In the genomic region with DNA sequence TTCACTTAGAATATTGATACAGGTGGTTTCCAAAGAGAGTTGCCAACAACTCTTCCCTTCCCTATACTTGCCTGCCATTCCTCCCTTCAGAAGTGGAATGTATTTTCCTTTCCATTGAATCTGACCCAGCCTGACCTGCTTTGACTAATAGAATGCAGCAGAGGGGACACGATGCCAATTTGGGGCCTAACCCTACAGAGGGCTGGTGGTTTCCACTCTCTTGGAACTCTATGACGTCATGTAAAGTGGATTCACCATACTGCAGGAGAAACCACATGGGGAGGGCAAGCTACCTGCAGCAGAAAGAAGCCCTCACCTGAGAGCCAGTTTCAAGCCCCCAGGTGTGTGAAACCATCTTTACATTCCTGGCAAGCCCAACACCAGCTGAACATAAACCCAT, we compare ENCODE assay signal across 19 cellular contexts.
A peak's percentile ranks its signal among the peaks of the same experiment; 100 is the strongest.
DNase-seq lines count a peak whose midpoint lies in the region; ATAC-seq, FAIRE-seq and TF ChIP-seq lines count a peak whose summit lies in the region.
"Had no signal": no experiment of that assay in that cellular context is flagged by ENCODE, and none has a peak within 500 bp of the region (broad histone marks: within the 10 kb centered on the region; RNA-seq: fewer than 3 reads in every experiment).

No MANE protein-coding gene starts in this region.

- no peak overlapping the region for H3K4me3 ChIP-seq in Karpas-422 (ENCODE audit: low read length)
- H3K4me3 ChIP-seq in MM.1S (ENCODE audit: low read length) = no peak overlapping the region
- no peak overlapping the region for H3K4me3 ChIP-seq in K562
- no peak overlapping the region for H3K4me3 ChIP-seq in stomach
- H3K4me3 ChIP-seq: BLaER1, GM12878, GM23338 had no signal

- TF ChIP-seq CTCF in MM.1S (IDR thresholded peaks at IDR 0.05; ENCODE audit: low read length) = no peak
- no peak for TF ChIP-seq CTCF in K562 (IDR thresholded peaks at IDR 0.05 in 2 of 3, conservative IDR thresholded peaks at IDR 0.05 in 1 of 3; ENCODE audit: insufficient read depth in 2 of 3, low read depth in 1 of 3, low read length in 3 of 3)
- no peak for TF ChIP-seq CTCF in stomach (IDR thresholded peaks at IDR 0.05)

- no peak overlapping the region for H3K4me2 ChIP-seq in Karpas-422 (ENCODE audit: low read depth, low read length, poor library complexity, severe bottlenecking)
- H3K4me2 ChIP-seq in MM.1S (ENCODE audit: low read depth, low read length) = no peak overlapping the region
- no peak overlapping the region for H3K4me2 ChIP-seq in K562 (ENCODE audit: insufficient read depth, low read length)
- H3K4me2 ChIP-seq: BLaER1, GM23338 had no signal

- FAIRE-seq in K562 (lab: Jason Lieb, UNC) = no peak
- FAIRE-seq: G401.6, GM12878 had no signal

- in situ Hi-C loops in K562 (cut with MboI) = no loop called here

- no peak overlapping the region for H3K27ac ChIP-seq in Karpas-422 (ENCODE audit: low read length)
- H3K27ac ChIP-seq in MM.1S (ENCODE audit: low read length) = peak overlapping the region; percentile 24; the same call in 1 of the 2 replicates
- no peak overlapping the region for H3K27ac ChIP-seq in K562 (ENCODE audit: extremely low read depth, low read depth, low read length)
- no peak overlapping the region for H3K27ac ChIP-seq in stomach
- H3K27ac ChIP-seq: BLaER1, C4-2B had no signal

- no peaks in the 10 kb centered on the region for H3K27me3 ChIP-seq in Karpas-422 (ENCODE audit: low read length)
- H3K27me3 ChIP-seq in MM.1S (replicated peaks; ENCODE audit: insufficient read depth, low read length) = no peaks in the 10 kb centered on the region
- H3K27me3 ChIP-seq in K562 (ENCODE audit: control insufficient read depth in 2 of 2, insufficient read depth in 2 of 2, low read length in 2 of 2) = no peaks in the 10 kb centered on the region
- no peaks in the 10 kb centered on the region for H3K27me3 ChIP-seq in stomach
- H3K27me3 ChIP-seq: BLaER1 had no signal

- TF ChIP-seq RAD21 in K562 (CRISPR knock-in tag; conservative IDR thresholded peaks at IDR 0.05 in 1 of 2, IDR thresholded peaks at IDR 0.05 in 1 of 2) = no peak

- no peak for DNase-seq in Karpas-422
- peak; percentile 50 for DNase-seq in MM.1S
- DNase-seq in K562 (ENCODE audit: extremely low read depth in 1 of 4, low spot score in 3 of 4) = no peak
- DNase-seq in stomach = peak; percentile 34
- no peak for DNase-seq in NCI-H526 treated with DMSO at 0.1 percent for 48 hours (lab: John Stamatoyannopoulos, UW)
- no peak for DNase-seq in ureter (ENCODE audit: low spot score)
- DNase-seq in NCI-H2029 treated with DMSO at 0.1 percent for 48 hours (lab: John Stamatoyannopoulos, UW) = no peak
- DNase-seq: Caco-2; CD4-positive, CD25-positive, alpha-beta regulatory T cell; CD8-positive, alpha-beta T cell; DMS153; DND-41; H9 had no signal

- H4K20me1 ChIP-seq in Karpas-422 (ENCODE audit: insufficient read depth, low read depth, low read length) = no peaks in the 10 kb centered on the region
- no peaks in the 10 kb centered on the region for H4K20me1 ChIP-seq in MM.1S (ENCODE audit: insufficient read depth, low read length)
- H4K20me1 ChIP-seq in K562 (replicated peaks; ENCODE audit: control insufficient read depth, insufficient read depth, low read length) = no peaks in the 10 kb centered on the region
- H4K20me1 ChIP-seq: BLaER1 had no signal

- WGBS in K562 (ENCODE audit: insufficient coverage, low coverage, missing lambda C conversion rate) = 14% methylated on average over 2 of the region's 2 CpGs
- WGBS in stomach, 5 donors = 48 to 68% (median 59%) methylated on average over 2 of the region's 2 CpGs

- TF ChIP-seq EP300 in K562 (IDR thresholded peaks at IDR 0.05; ENCODE audit: low read length) (no peak), stomach (IDR thresholded peaks at IDR 0.05) (no peak)

- H3F3A ChIP-seq in MM.1S (ENCODE audit: insufficient read depth, low read length) = no peaks in the 10 kb centered on the region

- no peaks in the 10 kb centered on the region for H3K9me1 ChIP-seq in K562 (ENCODE audit: control insufficient read depth, insufficient read depth, low read length)

- H3K9me3 ChIP-seq in Karpas-422 (ENCODE audit: low read length) (no peaks in the 10 kb centered on the region), MM.1S (replicated peaks; ENCODE audit: insufficient read depth, low read length) (no peaks in the 10 kb centered on the region), K562 (replicated peaks; ENCODE audit: control insufficient read depth, insufficient read depth, low read depth, low read length) (no peaks in the 10 kb centered on the region), stomach (no peaks in the 10 kb centered on the region)
- H3K9me3 ChIP-seq: BLaER1, Caco-2 had no signal

- H3K9ac ChIP-seq in Karpas-422 (ENCODE audit: low read length) = no peak overlapping the region
- H3K9ac ChIP-seq in MM.1S (ENCODE audit: low read length) = no peak overlapping the region
- no peak overlapping the region for H3K9ac ChIP-seq in K562 (ENCODE audit: insufficient read depth in 1 of 2, low read depth in 2 of 2, low read length in 2 of 2)
- H3K9ac ChIP-seq: BLaER1 had no signal

- no TSS peak for BruUV-seq in K562 (replicated peaks; lab: Mats Ljungman, UMichigan)

- intact Hi-C loops in K562 (cut with micrococcal nuclease) = no loop called here
- intact Hi-C loops in stomach (cut with DNase I; ENCODE audit: low total_unique reads) = no loop called here

- H2AFZ ChIP-seq in Karpas-422 (ENCODE audit: low read length) (0 out of 2 replicates have a peak overlapping the region, but pooled peaks have one; percentile 83), MM.1S (ENCODE audit: low read length) (no peak overlapping the region), K562 (ENCODE audit: low read depth, low read length) (no peak overlapping the region)
- H2AFZ ChIP-seq: GM23338 had no signal

- no peak for TF ChIP-seq POLR2A in K562 (conservative IDR thresholded peaks at IDR 0.05)
- TF ChIP-seq POLR2A in stomach (IDR thresholded peaks at IDR 0.05) = no peak

- CTCF ChIA-PET in K562 (lab: Yijun Ruan, JAX; ENCODE audit: low intra/inter-chr PET ratio) = interaction anchor here (0.6 kb wide), 1 partner anchor 59 kb away, joined by 6 read pairs; no protein-coding TSS in a partner anchor

- no peaks in the 10 kb centered on the region for H3K79me2 ChIP-seq in Karpas-422 (ENCODE audit: low read length)
- no peaks in the 10 kb centered on the region for H3K79me2 ChIP-seq in MM.1S (ENCODE audit: low read length)
- no peaks in the 10 kb centered on the region for H3K79me2 ChIP-seq in K562 (ENCODE audit: control insufficient read depth, insufficient read depth, low read length)

- ATAC-seq in K562 = no peak
- ATAC-seq: CD8-positive, alpha-beta T cell; GM23338; HCT116 had no signal

- H3K9me2 ChIP-seq in Karpas-422 (replicated peaks; ENCODE audit: insufficient read depth, low read length) = no peaks in the 10 kb centered on the region
- no peaks in the 10 kb centered on the region for H3K9me2 ChIP-seq in MM.1S (replicated peaks; ENCODE audit: insufficient read depth, low read length)

- H3K36me3 ChIP-seq in Karpas-422 (ENCODE audit: insufficient read depth, low read length) (no peaks in the 10 kb centered on the region), MM.1S (replicated peaks; ENCODE audit: insufficient read depth, low read length) (no peaks in the 10 kb centered on the region), K562 (ENCODE audit: control insufficient read depth, insufficient read depth, low read length) (no peaks in the 10 kb centered on the region), stomach (no peaks in the 10 kb centered on the region)
- H3K36me3 ChIP-seq: BLaER1 had no signal

- POLR2A ChIA-PET in K562 (lab: Yijun Ruan, JAX) = no interaction called here

- H3K4me1 ChIP-seq in Karpas-422 (ENCODE audit: low read length) (peaks cover 9% of the 10 kb centered on the region), MM.1S (ENCODE audit: low read length) (peaks cover 13% of the 10 kb centered on the region), K562 (replicated peaks in 1 of 2; ENCODE audit: control insufficient read depth in 2 of 2, insufficient read depth in 2 of 2, low read length in 2 of 2) (no peaks in the 10 kb centered on the region), stomach (peaks cover 0 to 21% (median 4%) of the 10 kb centered on the region in 4 donors)
- H3K4me1 ChIP-seq: Caco-2 had no signal

TF ChIP-seq in K562, 482 proteins besides CTCF, POLR2A, EP300 and RAD21:
- TF ChIP-seq, protein P1, sequence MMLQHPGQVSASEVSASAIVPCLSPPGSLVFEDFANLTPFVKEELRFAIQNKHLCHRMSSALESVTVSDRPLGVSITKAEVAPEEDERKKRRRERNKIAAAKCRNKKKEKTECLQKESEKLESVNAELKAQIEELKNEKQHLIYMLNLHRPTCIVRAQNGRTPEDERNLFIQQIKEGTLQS (IDR thresholded peaks at IDR 0.05) = peak; percentile 15; the same call in 1 of the 2 replicates
- TF ChIP-seq, protein P1 (CRISPR knock-in tag; conservative IDR thresholded peaks at IDR 0.05) = no peak
- no peak for TF ChIP-seq DACH1 (IDR thresholded peaks at IDR 0.05; ENCODE audit: partially characterized antibody)

Comparison
In these comparisons a context has a peak if more than half of its experiments do, and no peak if none do; other contexts are left out.
1. DNase-seq: peak in MM.1S (single experiment) and stomach (single experiment); none in Karpas-422 (single experiment), K562 (0 of 4), NCI-H526 treated with DMSO at 0.1 percent for 48 hours (single experiment), ureter (single experiment) and NCI-H2029 treated with DMSO at 0.1 percent for 48 hours (single experiment).